16 cellular contexts compared by ENCODE assay signal in the genomic region with DNA sequence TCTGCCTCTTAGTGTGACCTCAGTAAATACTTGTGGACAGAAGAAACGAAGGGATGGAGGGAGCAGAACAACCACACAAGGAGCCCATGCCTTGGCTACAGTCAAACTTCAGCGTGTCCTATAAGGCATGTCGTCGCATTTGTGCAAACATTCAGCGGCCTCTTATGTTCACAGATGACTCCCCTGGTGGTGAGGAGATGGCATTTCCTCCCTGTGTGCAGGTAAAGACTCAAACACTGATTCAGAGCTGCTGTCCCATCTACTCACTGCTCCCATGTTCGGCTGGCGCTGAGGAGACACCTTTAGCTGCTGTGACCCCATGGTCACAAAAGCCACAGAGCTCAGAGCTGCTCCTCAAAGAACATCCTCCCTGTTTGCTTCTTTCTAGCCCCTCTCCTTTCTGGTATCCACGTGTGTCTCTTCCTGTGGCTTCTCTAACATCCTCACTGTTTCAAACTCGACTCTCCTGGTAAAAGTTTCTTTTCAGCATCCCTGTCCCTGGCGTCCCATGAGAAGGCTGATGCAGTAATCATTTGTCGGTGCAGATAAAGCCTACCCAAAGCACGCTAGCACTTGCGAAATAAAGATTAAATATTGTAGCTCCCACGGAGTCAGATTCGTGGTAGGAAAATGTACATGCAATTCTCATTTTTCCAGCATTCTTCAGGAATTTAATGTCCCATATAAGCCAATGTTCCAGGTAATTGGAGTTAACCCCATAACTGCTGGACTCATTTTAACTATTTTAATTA.
A peak's percentile ranks its signal among the peaks of the same experiment; 100 is the strongest.
DNase-seq lines count a peak whose midpoint lies in the region; ATAC-seq and TF ChIP-seq lines count a peak whose summit lies in the region.
"Had no signal": no experiment of that assay in that cellular context is flagged by ENCODE, and none has a peak within 500 bp of the region (broad histone marks: within the 10 kb centered on the region; RNA-seq: fewer than 3 reads in every experiment).

No MANE protein-coding gene starts in this region.

- H3K36me3 Mint-ChIP-seq in chondrocyte (ENCODE audit: low read depth) (no peaks in the 10 kb centered on the region), mesothelial cell of epicardium (no peaks in the 10 kb centered on the region)
- H3K36me3 Mint-ChIP-seq: naive thymus-derived CD8-positive, alpha-beta T cell had no signal

- DNase-seq in MV-4-11 (lab: John Stamatoyannopoulos, UW) (peak; percentile 4), chondrocyte (ENCODE audit: low spot score) (no peak), mesothelial cell of epicardium (ENCODE audit: low spot score in 2 of 2, unreplicated experiment in 2 of 2) (no peak), transverse colon (no peak), NCI-H446 (lab: John Stamatoyannopoulos, UW) (no peak), Ammon's horn (ENCODE audit: low spot score) (no peak)
- DNase-seq: activated naive CD4-positive, alpha-beta T cell treated with anti-CD3 and anti-CD28 coated beads, Interleukin-2, amount 50 U/mL, for 16 hours; cortex of kidney; HCEC 1CT; naive thymus-derived CD8-positive, alpha-beta T cell; Peyer's patch; small intestine had no signal

- H3K9me3 Mint-ChIP-seq in chondrocyte (ENCODE audit: low read depth) (no peaks in the 10 kb centered on the region), mesothelial cell of epicardium (peaks cover 4% of the 10 kb centered on the region)

- H3K27ac Mint-ChIP-seq in chondrocyte (ENCODE audit: unreplicated experiment) (no peak overlapping the region), mesothelial cell of epicardium (peak overlapping the region; percentile 48)
- H3K27ac Mint-ChIP-seq: naive thymus-derived CD8-positive, alpha-beta T cell had no signal

- intact Hi-C loops in transverse colon (cut with DNase I; ENCODE audit: low total_unique reads) = no loop called here

- no peak for ATAC-seq in HG02588 (IDR thresholded peaks at IDR 0.05; ENCODE audit: unreplicated experiment)
- ATAC-seq: naive thymus-derived CD8-positive, alpha-beta T cell had no signal

- H3K4me1 Mint-ChIP-seq in chondrocyte (ENCODE audit: low read depth) (no peaks in the 10 kb centered on the region), mesothelial cell of epicardium (peaks cover 7% of the 10 kb centered on the region)
- H3K4me1 Mint-ChIP-seq: naive thymus-derived CD8-positive, alpha-beta T cell had no signal

- peak; percentile 52 for TF ChIP-seq CTCF in GM12872 (IDR thresholded peaks at IDR 0.05; ENCODE audit: insufficient read depth, low read depth, low read length)
- peak; percentile 37 for TF ChIP-seq CTCF in chondrocyte (IDR thresholded peaks at IDR 0.05)
- TF ChIP-seq CTCF in mesothelial cell of epicardium (IDR thresholded peaks at IDR 0.05; ENCODE audit: unreplicated experiment) = no peak
- no peak for TF ChIP-seq CTCF in transverse colon (IDR thresholded peaks at IDR 0.05)

- H3K27me3 ChIP-seq in transverse colon = no peaks in the 10 kb centered on the region
- H3K27me3 ChIP-seq: Peyer's patch had no signal

- in situ Hi-C loops in transverse colon (cut with MboI; ENCODE audit: low pct_ligation_motif_present in 1 of 4, low pct_unique_long_range_greater_than_20kb in 1 of 4, low sequenced_read_pairs in 3 of 4) = no loop called here

- H3K4me3 Mint-ChIP-seq in chondrocyte (ENCODE audit: unreplicated experiment) = no peak overlapping the region
- no peak overlapping the region for H3K4me3 Mint-ChIP-seq in mesothelial cell of epicardium
- H3K4me3 Mint-ChIP-seq: naive thymus-derived CD8-positive, alpha-beta T cell had no signal

- no peak overlapping the region for H3K27ac ChIP-seq in transverse colon
- H3K27ac ChIP-seq: KMS-11, Peyer's patch, thoracic aorta had no signal

- H3K9me3 ChIP-seq in transverse colon = no peaks in the 10 kb centered on the region
- H3K9me3 ChIP-seq: Peyer's patch, thoracic aorta had no signal

- no peak for TF ChIP-seq POLR2A in transverse colon (IDR thresholded peaks at IDR 0.05)

- WGBS in transverse colon (ENCODE audit: low coverage in 1 of 2), 2 donors = 81 to 86% methylated on average over 10 to 15 of the region's 15 CpGs

- TF ChIP-seq EP300 in transverse colon (IDR thresholded peaks at IDR 0.05; ENCODE audit: low read depth) = no peak

- H3K4me3 ChIP-seq in transverse colon = no peak overlapping the region
- H3K4me3 ChIP-seq: Peyer's patch, thoracic aorta had no signal

- H3K27me3 Mint-ChIP-seq in chondrocyte (ENCODE audit: low read depth) = peaks cover 2% of the 10 kb centered on the region
- no peaks in the 10 kb centered on the region for H3K27me3 Mint-ChIP-seq in mesothelial cell of epicardium (ENCODE audit: low read depth)

- no peaks in the 10 kb centered on the region for H3K36me3 ChIP-seq in transverse colon
- H3K36me3 ChIP-seq: Peyer's patch, thoracic aorta had no signal

- no peaks in the 10 kb centered on the region for H3K4me1 ChIP-seq in transverse colon
- H3K4me1 ChIP-seq: Peyer's patch had no signal

Comparison
In these comparisons a context has a peak if more than half of its experiments do, and no peak if none do; other contexts are left out.
1. CTCF ChIP-seq: peak in GM12872 (single experiment) and chondrocyte (single experiment); none in mesothelial cell of epicardium (single experiment) and transverse colon (0 of 5).